ENCODE assay signal across 25 cellular contexts in genomic region chr14:64756712-64757111, GRCh38. TPM values are rescaled to one million over a fixed set of nuclear protein-coding genes. Genes with fewer than 3 reads are reported as not detected.
DNase-seq lines count a peak whose midpoint lies in the region; ATAC-seq and TF ChIP-seq lines count a peak whose summit lies in the region.
"Had no signal": no experiment of that assay in that cellular context is flagged by ENCODE, and none has a peak within 500 bp of the region (broad histone marks: within the 10 kb centered on the region; RNA-seq: fewer than 3 reads in every experiment).

No MANE protein-coding gene starts in this region.

- H2BK15ac ChIP-seq in mesenchymal stem cell (ENCODE audit: low read depth, poor library complexity, severe bottlenecking), result peak overlapping the region; percentile 15

- BruUV-seq in PC-3 (replicated peaks; lab: Mats Ljungman, UMichigan), result no TSS peak

- POLR2A ChIA-PET in PC-3 (lab: Charles Lee; ENCODE audit: unreplicated experiment), result interaction anchor here (0.6 kb wide), 1 partner anchor 292 kb away, joined by 3 read pairs; no protein-coding TSS in a partner anchor
- POLR2A ChIA-PET in activated CD4-positive, alpha-beta T cell treated with anti-CD3 and anti-CD28 coated beads for 36 hours (lab: Charles Lee), result no interaction called here

- peak overlapping the region; percentile 32; the same call in 1 of the 2 replicates for H3K9ac ChIP-seq in PC-3 (ENCODE audit: low read length)
- no peak overlapping the region for H3K9ac ChIP-seq in mesenchymal stem cell (ENCODE audit: low read length)

- DNase-seq in PC-3, result no peak
- no peak for DNase-seq in mesenchymal stem cell
- no peak for DNase-seq in stimulated activated effector memory CD8-positive, alpha-beta T cell treated with anti-CD3 and anti-CD28 coated beads, Interleukin-12 subunit alpha, Interleukin-12 subunit beta, amount 100 ng/mL, for 72 hours (ENCODE audit: low spot score in 2 of 2)
- DNase-seq in dermis blood vessel endothelial cell, result no peak
- no peak for DNase-seq in activated CD4-positive, alpha-beta T cell treated with anti-CD3 and anti-CD28 coated beads for 36 hours
- DNase-seq: activated CD8-positive, alpha-beta memory T cell treated with anti-CD3 and anti-CD28 coated beads for 24 hours; activated naive CD4-positive, alpha-beta T cell; activated T-cell treated with anti-CD3 and anti-CD28 coated beads, Interleukin-2, amount 50 U/mL, for 4 hours; DMS153; head of caudate nucleus; left colon; NCI-H1105; NCI-H2081; NCI-H345; NCI-H774; retina; stimulated activated CD4-positive, alpha-beta T cell treated with anti-CD3 and anti-CD28 coated beads, Interleukin-12 subunit alpha, Interleukin-12 subunit beta, amount 100 ng/mL, for 4 hours; stimulated activated CD4-positive, alpha-beta T cell treated with anti-CD3 and anti-CD28 coated beads, Interleukin-4, amount 100 ng/mL, for 4 hours; stimulated activated naive CD8-positive, alpha-beta T cell treated with anti-CD3 and anti-CD28 coated beads, Interleukin-15, Interleukin-2, amounts not matched to agents 100 U/mL and 50 U/mL, for 24 hours had no signal

- no peak overlapping the region for H3K4ac ChIP-seq in mesenchymal stem cell (ENCODE audit: low read depth in 1 of 2, low read length in 2 of 2)

- intact Hi-C loops in PC-3 (cut with micrococcal nuclease), result no loop called here
- intact Hi-C loops in activated CD4-positive, alpha-beta T cell treated with anti-CD3 and anti-CD28 coated beads for 36 hours (cut with DNase I, micrococcal nuclease), result no loop called here

- no peak overlapping the region for H4K8ac ChIP-seq in mesenchymal stem cell (ENCODE audit: low read length)

- peak overlapping the region; percentile 87 for H3K27ac ChIP-seq in PC-3 (ENCODE audit: low read length)
- peak overlapping the region; percentile 97 for H3K27ac ChIP-seq in mesenchymal stem cell (ENCODE audit: low read length, poor library complexity, severe bottlenecking)

- no peaks in the 10 kb centered on the region for H3K9me3 ChIP-seq in PC-3 (ENCODE audit: low read length)
- peaks cover 5% of the 10 kb centered on the region for H3K9me3 ChIP-seq in mesenchymal stem cell (ENCODE audit: control insufficient read depth, low read length)
- H3K9me3 ChIP-seq: thoracic aorta had no signal

- TF ChIP-seq CTCF in PC-3 (conservative IDR thresholded peaks at IDR 0.05; ENCODE audit: low read depth, low read length), result no peak
- no peak for TF ChIP-seq CTCF in brain (conservative IDR thresholded peaks at IDR 0.05)

- H3K27me3 ChIP-seq in PC-3 (ENCODE audit: low read length) (no peaks in the 10 kb centered on the region), mesenchymal stem cell (ENCODE audit: control insufficient read depth in 1 of 2, insufficient read depth in 1 of 2, low read length in 2 of 2) (peaks cover 0 to 66% of the 10 kb centered on the region in 2 experiments)

- peaks cover 50% of the 10 kb centered on the region for H3K4me1 Mint-ChIP-seq in brain
- H3K4me1 Mint-ChIP-seq in stimulated activated effector memory CD8-positive, alpha-beta T cell treated with anti-CD3 and anti-CD28 coated beads, Interleukin-12 subunit alpha, Interleukin-12 subunit beta, amount 100 ng/mL, for 72 hours, result peaks cover 70% of the 10 kb centered on the region
- peaks cover 29% of the 10 kb centered on the region for H3K4me1 Mint-ChIP-seq in activated CD4-positive, alpha-beta T cell treated with anti-CD3 and anti-CD28 coated beads for 36 hours
- H3K4me1 Mint-ChIP-seq: memory B cell had no signal

- H3K36me3 Mint-ChIP-seq in brain, result no peaks in the 10 kb centered on the region
- H3K36me3 Mint-ChIP-seq in stimulated activated effector memory CD8-positive, alpha-beta T cell treated with anti-CD3 and anti-CD28 coated beads, Interleukin-12 subunit alpha, Interleukin-12 subunit beta, amount 100 ng/mL, for 72 hours, result no peaks in the 10 kb centered on the region
- H3K36me3 Mint-ChIP-seq in activated CD4-positive, alpha-beta T cell treated with anti-CD3 and anti-CD28 coated beads for 36 hours (ENCODE audit: low read depth), result no peaks in the 10 kb centered on the region
- H3K36me3 Mint-ChIP-seq: IgD-negative memory B cell, memory B cell had no signal

- 98% methylated on average over 5 of the region's 5 CpGs for WGBS in mesenchymal stem cell

- H2BK12ac ChIP-seq in mesenchymal stem cell (ENCODE audit: low read length in 2 of 2), result no peak overlapping the region

- H3K79me1 ChIP-seq in mesenchymal stem cell (replicated peaks; ENCODE audit: low read length, poor library complexity, severe bottlenecking), result peaks cover 2% of the 10 kb centered on the region

- peaks cover 0 to 3% (median 0%) of the 10 kb centered on the region in 5 experiments for H3K9me3 Mint-ChIP-seq in brain
- no peaks in the 10 kb centered on the region for H3K9me3 Mint-ChIP-seq in stimulated activated effector memory CD8-positive, alpha-beta T cell treated with anti-CD3 and anti-CD28 coated beads, Interleukin-12 subunit alpha, Interleukin-12 subunit beta, amount 100 ng/mL, for 72 hours
- H3K9me3 Mint-ChIP-seq in activated CD4-positive, alpha-beta T cell treated with anti-CD3 and anti-CD28 coated beads for 36 hours (ENCODE audit: low read depth), result no peaks in the 10 kb centered on the region
- H3K9me3 Mint-ChIP-seq: activated T-cell treated with anti-CD3 and anti-CD28 coated beads, Interleukin-2, amount 50 U/mL, for 4 hours; IgD-negative memory B cell; memory B cell had no signal

- no peak overlapping the region for H2BK5ac ChIP-seq in mesenchymal stem cell (ENCODE audit: low read depth, low read length, poor library complexity, severe bottlenecking)

- ATAC-seq in PC-3 (no peak), GM21423 (IDR thresholded peaks at IDR 0.05; ENCODE audit: unreplicated experiment) (no peak)
- ATAC-seq in stimulated activated effector memory CD8-positive, alpha-beta T cell treated with anti-CD3 and anti-CD28 coated beads, Interleukin-12 subunit alpha, Interleukin-12 subunit beta, amount 100 ng/mL, for 72 hours, result no peak
- no peak for ATAC-seq in activated CD4-positive, alpha-beta T cell treated with anti-CD3 and anti-CD28 coated beads for 36 hours
- ATAC-seq: Right ventricle myocardium inferior had no signal

- H4K20me1 ChIP-seq in PC-3 (ENCODE audit: low read length), result no peaks in the 10 kb centered on the region

- H3K4me2 ChIP-seq in PC-3 (ENCODE audit: low read length), result peak overlapping the region; percentile 63; the same call in 1 of the 2 replicates
- H3K4me2 ChIP-seq in mesenchymal stem cell (ENCODE audit: low read length, poor library complexity, severe bottlenecking), result no peak overlapping the region

- CTCF ChIA-PET in PC-3 (lab: Charles Lee), result no interaction called here
- CTCF ChIA-PET in activated CD4-positive, alpha-beta T cell treated with anti-CD3 and anti-CD28 coated beads for 36 hours (lab: Charles Lee), result interaction anchor here (0.6 to 0.7 kb wide), 2 partner anchors 24 to 217 kb away, joined by 3 to 4 read pairs; no protein-coding TSS in a partner anchor

- peak overlapping the region in 1 of 2 experiments; percentile 23 for H3K18ac ChIP-seq in mesenchymal stem cell (ENCODE audit: low read depth in 1 of 2, low read length in 2 of 2)

- H2AK5ac ChIP-seq in mesenchymal stem cell (ENCODE audit: low read length, severe bottlenecking), result peak overlapping the region; percentile 87

- no peak overlapping the region for H3K4me3 ChIP-seq in PC-3 (ENCODE audit: low read length)
- no peak overlapping the region for H3K4me3 ChIP-seq in mesenchymal stem cell (ENCODE audit: insufficient read depth in 1 of 2, low read depth in 1 of 2, low read length in 2 of 2)
- H3K4me3 ChIP-seq: thoracic aorta had no signal

- H2AFZ ChIP-seq in PC-3 (ENCODE audit: low read length), result no peak overlapping the region
- H2AFZ ChIP-seq in mesenchymal stem cell (ENCODE audit: low read depth, low read length), result no peak overlapping the region

- H3F3A ChIP-seq in PC-3 (ENCODE audit: low read length, unreplicated experiment), result no peaks in the 10 kb centered on the region

- H3K27me3 Mint-ChIP-seq in brain, result peaks cover 7% of the 10 kb centered on the region
- H3K27me3 Mint-ChIP-seq in activated CD4-positive, alpha-beta T cell treated with anti-CD3 and anti-CD28 coated beads for 36 hours, result no peaks in the 10 kb centered on the region

- no peaks in the 10 kb centered on the region for H3K9me2 ChIP-seq in PC-3 (replicated peaks; ENCODE audit: low read length)

- no peaks in the 10 kb centered on the region for H3K79me2 ChIP-seq in PC-3 (ENCODE audit: low read length)

- peak overlapping the region in 1 of 2 experiments; percentile 51 for H3K14ac ChIP-seq in mesenchymal stem cell (ENCODE audit: low read length in 2 of 2)

- no peak overlapping the region for H3K23ac ChIP-seq in mesenchymal stem cell (ENCODE audit: low read length in 2 of 2)

- H3K4me1 ChIP-seq in PC-3 (ENCODE audit: insufficient read depth, low read length), result peaks cover 63% of the 10 kb centered on the region
- peaks cover 46% of the 10 kb centered on the region for H3K4me1 ChIP-seq in mesenchymal stem cell (ENCODE audit: control insufficient read depth, insufficient read depth, low read depth, low read length)

- peak overlapping the region in 3 of 5 experiments; percentile 1 to 90 (median 31) for H3K27ac Mint-ChIP-seq in brain
- peak overlapping the region; percentile 44 for H3K27ac Mint-ChIP-seq in stimulated activated effector memory CD8-positive, alpha-beta T cell treated with anti-CD3 and anti-CD28 coated beads, Interleukin-12 subunit alpha, Interleukin-12 subunit beta, amount 100 ng/mL, for 72 hours
- H3K27ac Mint-ChIP-seq in activated CD4-positive, alpha-beta T cell treated with anti-CD3 and anti-CD28 coated beads for 36 hours, result no peak overlapping the region
- H3K27ac Mint-ChIP-seq: IgD-negative memory B cell, memory B cell had no signal

- H4K91ac ChIP-seq in mesenchymal stem cell (ENCODE audit: low read length), result no peak overlapping the region

- no peak overlapping the region for H2BK120ac ChIP-seq in mesenchymal stem cell (ENCODE audit: low read depth, low read length)

- H3K36me3 ChIP-seq in PC-3 (ENCODE audit: low read depth, low read length), result no peaks in the 10 kb centered on the region
- H3K36me3 ChIP-seq in mesenchymal stem cell (ENCODE audit: control insufficient read depth in 1 of 2, insufficient read depth in 2 of 2, low read depth in 1 of 2, low read length in 2 of 2), result peaks cover 0 to 13% of the 10 kb centered on the region in 2 experiments
- H3K36me3 ChIP-seq: thoracic aorta had no signal

- H3K4me3 Mint-ChIP-seq in brain, result no peak overlapping the region
- H3K4me3 Mint-ChIP-seq in stimulated activated effector memory CD8-positive, alpha-beta T cell treated with anti-CD3 and anti-CD28 coated beads, Interleukin-12 subunit alpha, Interleukin-12 subunit beta, amount 100 ng/mL, for 72 hours, result no peak overlapping the region
- no peak overlapping the region for H3K4me3 Mint-ChIP-seq in activated CD4-positive, alpha-beta T cell treated with anti-CD3 and anti-CD28 coated beads for 36 hours
- H3K4me3 Mint-ChIP-seq: activated T-cell treated with anti-CD3 and anti-CD28 coated beads, Interleukin-2, amount 50 U/mL, for 4 hours; IgD-negative memory B cell; memory B cell had no signal

RNA-seq across cellular contexts. Expression of gene PLEKHG3, which starts 52.5 kb away (rescaled TPM):
- total RNA-seq in PC-3 (2014; rRNA removed) (49.6 and 64.0 TPM in 2 replicates), dermis blood vessel endothelial cell (9.2 and 9.4 TPM in 2 replicates)
- polyA plus RNA-seq in brain (ENCODE audit: insufficient read depth, low read depth, low replicate concordance), result 50.7 TPM
- polyA plus RNA-seq in mesenchymal stem cell (2013, experiment 1 of 2), result 14.9 TPM
- polyA plus RNA-seq in mesenchymal stem cell (2013, experiment 2 of 2), result 14.3 TPM
- 1 to 10 TPM; 6.3 to 7.1 TPM for total RNA-seq in activated CD4-positive, alpha-beta T cell treated with anti-CD3 and anti-CD28 coated beads for 36 hours
